Comparison of ENCODE assay signal across 9 cellular contexts in genomic region chr10:132572545-132572937, GRCh38. TPM values are rescaled to one million over a fixed set of nuclear protein-coding genes. Genes with fewer than 3 reads are reported as not detected.
DNase-seq lines count a peak whose midpoint lies in the region; ATAC-seq and TF ChIP-seq lines count a peak whose summit lies in the region.
"Had no signal": no experiment of that assay in that cellular context is flagged by ENCODE, and none has a peak within 500 bp of the region (broad histone marks: within the 10 kb centered on the region; RNA-seq: fewer than 3 reads in every experiment).

No MANE protein-coding gene starts in this region.

- TF ChIP-seq POLR2A in NB4 (IDR thresholded peaks at IDR 0.05; ENCODE audit: extremely low read depth, insufficient read length) = no peak

- no peak overlapping the region for H3K9ac ChIP-seq in fibroblast of lung (ENCODE audit: insufficient read depth, low read length)

- peaks cover 7% of the 10 kb centered on the region for H4K20me1 ChIP-seq in fibroblast of lung (ENCODE audit: control insufficient read depth, extremely low read depth, insufficient read depth, low read length)

- no peak overlapping the region for H3K27ac ChIP-seq in fibroblast of lung (ENCODE audit: insufficient read depth, low read length)
- H3K27ac ChIP-seq: SJSA1 had no signal

- no peak overlapping the region for H2AFZ ChIP-seq in fibroblast of lung (ENCODE audit: low read length)

- no peak for TF ChIP-seq CTCF in NB4 (IDR thresholded peaks at IDR 0.05; ENCODE audit: low read depth, low read length)
- no peak for TF ChIP-seq CTCF in fibroblast of lung (conservative IDR thresholded peaks at IDR 0.05 in 1 of 2, IDR thresholded peaks at IDR 0.05 in 1 of 2; ENCODE audit: low read depth in 1 of 2, low read length in 2 of 2)

- H3K4me1 ChIP-seq in fibroblast of lung (ENCODE audit: control insufficient read depth, extremely low read depth, insufficient read depth, low read length) = peaks cover 18% of the 10 kb centered on the region

- no peak overlapping the region for H3K4me2 ChIP-seq in fibroblast of lung (ENCODE audit: extremely low read depth, insufficient read depth, low read length)

- no peaks in the 10 kb centered on the region for H3K27me3 ChIP-seq in fibroblast of lung (ENCODE audit: control insufficient read depth, insufficient read depth, low read length)
- H3K27me3 ChIP-seq: SJSA1 had no signal

- DNase-seq in NB4 (ENCODE audit: low read depth) (peak; percentile 74), fibroblast of lung (ENCODE audit: low read depth in 2 of 2) (peak; percentile 31 to 36), smooth muscle cell of the brain vasculature (ENCODE audit: low read depth, low spot score) (peak; percentile 17), midbrain (lab: John Stamatoyannopoulos, UW) (no peak), dedifferentiated amniotic fluid mesenchymal stem cell (ENCODE audit: extremely low spot score) (no peak), cortex of kidney (lab: John Stamatoyannopoulos, UW) (no peak)

- H3K4me3 ChIP-seq in NB4 (ENCODE audit: low read depth, low read length) (peak overlapping the region; percentile 30), fibroblast of lung (replicated peaks in 1 of 4; ENCODE audit: control extremely low read depth in 1 of 4, insufficient read depth in 1 of 4, low read depth in 3 of 4, low read length in 4 of 4) (no peak overlapping the region)
- H3K4me3 ChIP-seq: SJSA1 had no signal

- no peaks in the 10 kb centered on the region for H3K9me3 ChIP-seq in fibroblast of lung (ENCODE audit: control insufficient read depth, insufficient read depth, low read depth, low read length)
- H3K9me3 ChIP-seq: SJSA1 had no signal

- H3K36me3 ChIP-seq in fibroblast of lung (ENCODE audit: control insufficient read depth, insufficient read depth, low read length) = no peaks in the 10 kb centered on the region
- H3K36me3 ChIP-seq: SJSA1 had no signal

- peaks cover 12% of the 10 kb centered on the region for H3K79me2 ChIP-seq in fibroblast of lung (ENCODE audit: control insufficient read depth, insufficient read depth, low read length)

- ATAC-seq in GM19467 (IDR thresholded peaks at IDR 0.05; ENCODE audit: unreplicated experiment) = peak; percentile 2
- ATAC-seq in GM19351 (IDR thresholded peaks at IDR 0.05; ENCODE audit: unreplicated experiment) = no peak

RNA-seq across cellular contexts. Expression of gene INPP5A, which starts 35.0 kb away (rescaled TPM):
- total RNA-seq in fibroblast of lung = 21.1 and 24.6 TPM in 2 replicates
- 36.3 and 39.9 TPM in 2 replicates for polyA plus RNA-seq in fibroblast of lung
- 28.9 and 30.0 TPM in 2 replicates for polyA plus RNA-seq in fibroblast of lung (2012)
- polyA minus RNA-seq in fibroblast of lung (ENCODE audit: low replicate concordance) = 25.3 and 34.8 TPM in 2 replicates

Comparison
In these comparisons a context has a peak if more than half of its experiments do, and no peak if none do; other contexts are left out.
1. DNase-seq: peak in NB4 (single experiment), fibroblast of lung (2 of 2) and smooth muscle cell of the brain vasculature (single experiment); none in midbrain (single experiment), dedifferentiated amniotic fluid mesenchymal stem cell (single experiment) and cortex of kidney (single experiment).